In the genomic region with DNA sequence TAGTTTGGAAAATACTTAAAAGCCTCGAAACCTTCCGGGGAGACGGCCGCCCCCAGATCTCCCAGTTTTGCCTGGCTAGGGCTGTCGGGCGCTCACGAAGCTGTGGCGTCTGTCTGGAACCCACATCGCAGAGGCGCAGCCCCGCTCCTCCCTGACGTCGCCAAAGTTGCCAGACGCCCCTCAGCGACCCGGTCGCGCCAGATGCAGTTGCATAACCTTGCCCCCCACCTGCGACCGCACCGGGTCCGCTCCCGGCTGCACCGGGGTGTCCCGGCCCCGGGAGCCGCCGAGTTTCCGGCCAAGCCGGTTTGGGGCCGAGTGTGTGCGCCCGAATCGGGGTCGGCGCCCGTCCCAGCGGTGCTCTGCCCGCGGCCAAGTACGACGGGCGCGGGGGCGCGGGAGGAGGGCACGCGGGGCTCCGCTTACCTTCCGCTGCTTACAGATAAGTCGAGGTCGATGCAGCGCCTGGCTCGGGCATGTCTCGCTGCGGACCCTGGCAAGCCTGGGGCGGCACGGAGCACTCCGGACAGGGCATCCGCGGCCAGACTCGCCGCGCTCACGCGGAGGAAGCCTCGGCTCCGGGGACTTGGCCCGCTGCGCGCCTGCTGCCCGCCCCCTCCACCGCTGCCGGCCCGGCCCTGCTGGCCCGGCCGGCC, we compare ENCODE assay signal across 9 cellular contexts. TPM values are rescaled to one million over a fixed set of nuclear protein-coding genes. Genes with fewer than 3 reads are reported as not detected.
DNase-seq lines count a peak whose midpoint lies in the region; ATAC-seq and TF ChIP-seq lines count a peak whose summit lies in the region.
"Had no signal": no experiment of that assay in that cellular context is flagged by ENCODE, and none has a peak within 500 bp of the region (broad histone marks: within the 10 kb centered on the region; RNA-seq: fewer than 3 reads in every experiment).

No MANE protein-coding gene starts in this region.

- TF ChIP-seq CTCF in BJ (IDR thresholded peaks at IDR 0.05; ENCODE audit: insufficient read depth, low read depth, low read length) (no peak), WI38 (IDR thresholded peaks at IDR 0.05; ENCODE audit: low read depth, low read length) (no peak), heart left ventricle (IDR thresholded peaks at IDR 0.05) (no peak), ovary (IDR thresholded peaks at IDR 0.05) (no peak)

- TF ChIP-seq EP300 in ovary (IDR thresholded peaks at IDR 0.05), result no peak

- POLR2A ChIA-PET in BJ (lab: Charles Lee), result no interaction called here

- WGBS in heart left ventricle, 4 donors, result 1 to 2% (median 1%) methylated on average over 15 to 77 of the region's 77 CpGs
- 0 to 10% (median 1%) methylated on average over 10 to 77 of the region's 77 CpGs for WGBS in ovary, 3 donors

- no peak overlapping the region for H3K27ac ChIP-seq in heart left ventricle
- H3K27ac ChIP-seq in ovary, result no peak overlapping the region
- H3K27ac ChIP-seq in effector memory CD4-positive, alpha-beta T cell (ENCODE audit: insufficient read depth, low read length, poor library complexity, severe bottlenecking), result no peak overlapping the region
- H3K27ac ChIP-seq: VCaP had no signal

- TF ChIP-seq POLR2A in heart left ventricle (IDR thresholded peaks at IDR 0.05) (no peak), ovary (IDR thresholded peaks at IDR 0.05) (no peak)

- H3K9me3 ChIP-seq in heart left ventricle (no peaks in the 10 kb centered on the region), ovary (no peaks in the 10 kb centered on the region)
- no peaks in the 10 kb centered on the region for H3K9me3 ChIP-seq in effector memory CD4-positive, alpha-beta T cell (ENCODE audit: control insufficient read depth, low read length)

- H3K4me3 ChIP-seq in BJ (ENCODE audit: low read depth, low read length) (peak overlapping the region; percentile 39), WI38 (ENCODE audit: low read depth, low read length) (peak overlapping the region; percentile 47), heart left ventricle (peak overlapping the region; percentile 22 to 64 (median 50)), ovary (peak overlapping the region; percentile 41)
- no peak overlapping the region for H3K4me3 ChIP-seq in effector memory CD4-positive, alpha-beta T cell (ENCODE audit: insufficient read depth, low read depth, low read length, poor library complexity, severe bottlenecking)

- ATAC-seq in heart left ventricle (peak in 2 of 4 donors; percentile 17 to 61), GM21619 (IDR thresholded peaks at IDR 0.05; ENCODE audit: unreplicated experiment) (no peak), GM18873 (IDR thresholded peaks at IDR 0.05; ENCODE audit: low FRiP score, unreplicated experiment) (no peak)

- H3K27me3 ChIP-seq in BJ (ENCODE audit: control insufficient read depth, insufficient read depth, low read length) (no peaks in the 10 kb centered on the region), heart left ventricle (peaks cover 0 to 19% (median 0%) of the 10 kb centered on the region in 9 donors), ovary (no peaks in the 10 kb centered on the region)
- peaks cover 10% of the 10 kb centered on the region for H3K27me3 ChIP-seq in effector memory CD4-positive, alpha-beta T cell (replicated peaks; ENCODE audit: control insufficient read depth, insufficient read depth, low read length, poor library complexity, severe bottlenecking)

- DNase-seq in BJ (ENCODE audit: low read depth), result no peak
- DNase-seq in heart left ventricle, result peak in 1 of 5 donors; percentile 11
- peak in 1 of 5 donors; percentile 28 for DNase-seq in ovary
- no peak for DNase-seq in effector memory CD4-positive, alpha-beta T cell
- DNase-seq in T1000 (lab: John Stamatoyannopoulos, UW), result no peak

- CTCF ChIA-PET in BJ (lab: Yijun Ruan, JAX), result no interaction called here

- intact Hi-C loops in heart left ventricle (cut with DNase I) (loop anchor here in 1 of 10 donors (10.0 kb wide), 1 partner anchor 139 kb away; no protein-coding TSS in a partner anchor), ovary (cut with DNase I) (no loop called here)

- peaks cover 0 to 28% (median 13%) of the 10 kb centered on the region in 12 donors for H3K4me1 ChIP-seq in heart left ventricle
- H3K4me1 ChIP-seq in ovary (ENCODE audit: insufficient read depth), result peaks cover 11% of the 10 kb centered on the region
- H3K4me1 ChIP-seq in effector memory CD4-positive, alpha-beta T cell (ENCODE audit: control insufficient read depth, insufficient read depth, low read length, poor library complexity, severe bottlenecking), result no peaks in the 10 kb centered on the region

- H3K36me3 ChIP-seq in BJ (ENCODE audit: control insufficient read depth, insufficient read depth, low read length) (no peaks in the 10 kb centered on the region; the same call in 1 of the 2 replicates), heart left ventricle (peaks cover 0 to 7% (median 0%) of the 10 kb centered on the region in 9 donors), ovary (no peaks in the 10 kb centered on the region)
- H3K36me3 ChIP-seq in effector memory CD4-positive, alpha-beta T cell (ENCODE audit: control insufficient read depth, insufficient read depth, low read length), result no peaks in the 10 kb centered on the region

RNA-seq across cellular contexts. Expression of a gene that starts 0.7 kb away (rescaled TPM):
- polyA plus RNA-seq in BJ (2011; rRNA removed) (0.04 and 0.06 TPM in 2 replicates), heart left ventricle (under 1 TPM in 1 of 2 donors, not detected in 1; 0.01 TPM), ovary (under 1 TPM; 0.27 to 0.30 TPM)
- 0.05 and 0.10 TPM in 2 replicates for polyA minus RNA-seq in BJ (2011; rRNA and poly(A)+ RNA removed)
- total RNA-seq in heart left ventricle (under 1 TPM in 6 of 9 donors, not detected in 3; 0.07 to 0.37 (median 0.14) TPM), ovary (1 to 10 TPM in 1 of 7 donors, under 1 TPM in 6; 0.12 to 1.7 (median 0.18) TPM)
